Comparison of ENCODE assay signal across 33 cellular contexts in the genomic region with DNA sequence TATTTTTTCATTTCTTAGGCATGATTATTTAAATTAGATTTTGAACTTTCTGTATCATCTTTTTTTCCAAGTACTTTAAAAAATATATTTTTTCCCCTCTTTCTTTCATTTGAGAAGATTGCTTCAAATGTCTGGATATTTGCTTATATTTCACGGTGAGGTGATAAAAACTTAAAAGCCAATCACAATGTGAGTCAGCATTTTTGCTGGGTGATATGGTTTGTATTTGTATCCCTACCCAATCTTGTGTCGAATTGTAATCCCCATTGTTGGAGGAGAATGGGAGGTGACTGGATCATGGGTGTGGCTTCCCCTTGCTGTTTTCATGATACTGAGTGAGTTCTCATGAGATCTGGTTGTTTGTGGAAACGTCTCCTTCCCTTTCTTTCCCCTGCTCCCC.
"Had no signal": no experiment of that assay in that cellular context is flagged by ENCODE, and none has a peak within 500 bp of the region (broad histone marks: within the 10 kb centered on the region; RNA-seq: fewer than 3 reads in every experiment).

No MANE protein-coding gene starts in this region.

- H3K9me3 Mint-ChIP-seq: activated B cell treated with CpG ODN at 0.5 μM for 24 hours had no signal

- H3K27ac Mint-ChIP-seq: activated B cell treated with CpG ODN at 0.5 μM for 24 hours; activated CD8-positive, alpha-beta T cell treated with anti-CD3 and anti-CD28 coated beads for 36 hours; activated naive CD4-positive, alpha-beta T cell treated with anti-CD3 and anti-CD28 coated beads for 36 hours; activated naive CD4-positive, alpha-beta T cell treated with anti-CD3 and anti-CD28 coated beads, Interleukin-2, amount 50 U/mL, for 24 hours; activated naive CD8-positive, alpha-beta T cell treated with anti-CD3 and anti-CD28 coated beads, Interleukin-2, amount 50 U/mL, for 24 hours; activated T-helper 2 cell treated with anti-CD3 and anti-CD28 coated beads, Interferon-gamma antibody, Interleukin-2, Interleukin-4, amounts not matched to agents 10 μg/mL and 5 μg/mL and 100 μg/mL, durations not matched to agents 14 hours and 24 hours and 36 hours; effector memory CD8-positive, alpha-beta T cell; T-helper 17 cell; T-helper 2 cell treated with Interferon-gamma antibody and Interleukin-4, amounts not matched to agents 5 μg/mL and 100 μg/mL, for 36 hours had no signal

- H3K27me3 Mint-ChIP-seq: activated B cell treated with CpG ODN at 0.5 μM for 24 hours; activated CD8-positive, alpha-beta T cell treated with anti-CD3 and anti-CD28 coated beads for 36 hours; activated naive CD8-positive, alpha-beta T cell treated with anti-CD3 and anti-CD28 coated beads, Interleukin-2, amount 50 U/mL, for 24 hours; effector memory CD8-positive, alpha-beta T cell; T-helper 17 cell had no signal

- H3K4me1 ChIP-seq: body of pancreas had no signal

- H3K36me3 Mint-ChIP-seq: activated naive CD4-positive, alpha-beta T cell treated with anti-CD3 and anti-CD28 coated beads, Interleukin-2, amount 50 U/mL, for 24 hours; activated naive CD8-positive, alpha-beta T cell treated with anti-CD3 and anti-CD28 coated beads for 36 hours had no signal

- H3K4me3 Mint-ChIP-seq: activated B cell treated with CpG ODN at 0.5 μM for 24 hours; activated CD8-positive, alpha-beta T cell treated with anti-CD3 and anti-CD28 coated beads for 36 hours; activated naive CD4-positive, alpha-beta T cell treated with anti-CD3 and anti-CD28 coated beads for 36 hours; activated naive CD4-positive, alpha-beta T cell treated with anti-CD3 and anti-CD28 coated beads, Interleukin-2, amount 50 U/mL, for 24 hours; activated naive CD8-positive, alpha-beta T cell treated with anti-CD3 and anti-CD28 coated beads for 36 hours; activated naive CD8-positive, alpha-beta T cell treated with anti-CD3 and anti-CD28 coated beads, Interleukin-2, amount 50 U/mL, for 24 hours; activated T-cell treated with anti-CD3 and anti-CD28 coated beads, Interleukin-2, amount 50 U/mL, for 4 hours; effector memory CD8-positive, alpha-beta T cell; T-helper 17 cell; T-helper 2 cell treated with Interferon-gamma antibody and Interleukin-4, amounts not matched to agents 5 μg/mL and 100 μg/mL, for 36 hours had no signal

- H3K36me3 ChIP-seq: adrenal gland, WERI-Rb-1 had no signal

- DNase-seq: activated B cell treated with CpG ODN at 0.5 μM for 24 hours; activated CD4-positive, alpha-beta T cell treated with anti-CD3 and anti-CD28 coated beads for 48 hours; activated CD4-positive, alpha-beta T cell treated with anti-CD3 and anti-CD28 coated beads, Interleukin-2, amount 50 U/mL, for 1 hour; activated CD4-positive, alpha-beta T cell treated with anti-CD3 and anti-CD28 coated beads, Interleukin-2, amount 50 U/mL, for 48 hours; activated CD8-positive, alpha-beta memory T cell treated with anti-CD3 and anti-CD28 coated beads for 24 hours; activated CD8-positive, alpha-beta T cell treated with anti-CD3 and anti-CD28 coated beads for 36 hours; activated effector memory CD4-positive, alpha-beta T cell treated with anti-CD3 and anti-CD28 coated beads, Interleukin-2, amount 50 U/mL, for 16 hours; activated naive CD4-positive, alpha-beta T cell treated with anti-CD3 and anti-CD28 coated beads for 36 hours; activated naive CD8-positive, alpha-beta T cell treated with anti-CD3 and anti-CD28 coated beads for 36 hours; activated naive CD8-positive, alpha-beta T cell treated with anti-CD3 and anti-CD28 coated beads, Interleukin-2, amount 50 U/mL, for 24 hours; activated T-cell treated with anti-CD3 and anti-CD28 coated beads, Interleukin-2, amount 50 U/mL, for 4 hours; adrenal gland; amygdala; aorta; body of pancreas; caudate nucleus; cortex of kidney; dermis blood vessel endothelial cell; effector CD4-positive, alpha-beta T cell; effector memory CD8-positive, alpha-beta T cell; foreskin fibroblast; head of caudate nucleus; T-helper 17 cell; T1000; WERI-Rb-1 had no signal

- H3K9me3 ChIP-seq: adrenal gland, body of pancreas had no signal

- H3K4me3 ChIP-seq: adrenal gland, body of pancreas had no signal

- H3K27me3 ChIP-seq: adrenal gland, body of pancreas had no signal

- FAIRE-seq: colon, endothelial cell of umbilical vein, frontal cortex had no signal

- ATAC-seq: activated CD4-positive, CD25-positive, alpha-beta regulatory T cell treated with anti-CD3 and anti-CD28 coated beads, Interleukin-2, amount 50 U/mL, for 24 hours; activated CD8-positive, alpha-beta T cell treated with anti-CD3 and anti-CD28 coated beads for 36 hours; activated naive CD8-positive, alpha-beta T cell treated with anti-CD3 and anti-CD28 coated beads, Interleukin-2, amount 50 U/mL, for 24 hours; activated T-cell treated with anti-CD3 and anti-CD28 coated beads, Interleukin-2, amount 50 U/mL, for 4 hours; body of pancreas; effector memory CD8-positive, alpha-beta T cell; esophagus mucosa; T-helper 17 cell had no signal

- H3K27ac ChIP-seq: adrenal gland, body of pancreas, WERI-Rb-1 had no signal

- H3K4me1 Mint-ChIP-seq: activated B cell treated with CpG ODN at 0.5 μM for 24 hours; activated naive CD4-positive, alpha-beta T cell treated with anti-CD3 and anti-CD28 coated beads, Interleukin-2, amount 50 U/mL, for 24 hours; activated naive CD8-positive, alpha-beta T cell treated with anti-CD3 and anti-CD28 coated beads for 36 hours; activated naive CD8-positive, alpha-beta T cell treated with anti-CD3 and anti-CD28 coated beads, Interleukin-2, amount 50 U/mL, for 24 hours; T-helper 17 cell had no signal
